In genomic region chr10:72106154-72106849, GRCh38 we compare ENCODE assay signal across 17 cellular contexts. TPM values are rescaled to one million over a fixed set of nuclear protein-coding genes. Genes with fewer than 3 reads are reported as not detected.
DNase-seq lines count a peak whose midpoint lies in the region; ATAC-seq, FAIRE-seq and TF ChIP-seq lines count a peak whose summit lies in the region.
"Had no signal": no experiment of that assay in that cellular context is flagged by ENCODE, and none has a peak within 500 bp of the region (broad histone marks: within the 10 kb centered on the region; RNA-seq: fewer than 3 reads in every experiment).

No MANE protein-coding gene starts in this region.

- H3K27me3 ChIP-seq in CD4-positive, alpha-beta T cell (ENCODE audit: control insufficient read depth, insufficient read depth, low read length) = no peaks in the 10 kb centered on the region
- H3K27me3 ChIP-seq in Caco-2 (replicated peaks; ENCODE audit: control insufficient read depth, insufficient read depth, low read length) = no peaks in the 10 kb centered on the region
- H3K27me3 ChIP-seq in keratinocyte (ENCODE audit: control insufficient read depth, extremely low read depth, insufficient read depth, low read length) = no peaks in the 10 kb centered on the region
- H3K27me3 ChIP-seq: body of pancreas, neutrophil, testis had no signal

- no peak for DNase-seq in CD4-positive, alpha-beta T cell
- no peak for DNase-seq in Caco-2
- no peak for DNase-seq in activated CD8-positive, alpha-beta T cell treated with anti-CD3 and anti-CD28 coated beads for 36 hours
- no peak for DNase-seq in keratinocyte (ENCODE audit: low read depth, low spot score)
- no peak for DNase-seq in A172 (ENCODE audit: low spot score)
- no peak for DNase-seq in stimulated activated CD8-positive, alpha-beta memory T cell treated with anti-CD3 and anti-CD28 coated beads, Interleukin-4, amount 100 ng/mL, for 48 hours
- DNase-seq: body of pancreas, NCI-H446 treated with DMSO at 0.1 percent for 48 hours, testis had no signal

- H3K4me2 ChIP-seq in keratinocyte (ENCODE audit: control insufficient read depth, extremely low read depth, insufficient read depth, low read depth, low read length) = peak overlapping the region; percentile 66

- H3K36me3 ChIP-seq in Caco-2 (ENCODE audit: control insufficient read depth, insufficient read depth, low read length) (peaks cover 3% of the 10 kb centered on the region), keratinocyte (ENCODE audit: control insufficient read depth in 2 of 2, extremely low read depth in 1 of 2, insufficient read depth in 2 of 2, low read length in 2 of 2) (peaks cover under 1 to 1% of the 10 kb centered on the region in 2 experiments)

- H3K9me1 ChIP-seq in keratinocyte (ENCODE audit: control insufficient read depth, extremely low read depth, insufficient read depth, low read length) = no peaks in the 10 kb centered on the region

- intact Hi-C loops in CD4-positive, alpha-beta T cell (cut with DNase I, micrococcal nuclease) = loop anchor here in 1 of 2 experiments (10.0 kb wide), 1 partner anchor 588 kb away; the partner anchor contains the start of gene MCU
- intact Hi-C loops in Caco-2 (cut with micrococcal nuclease; ENCODE audit: unreplicated experiment) = no loop called here
- intact Hi-C loops in activated CD8-positive, alpha-beta T cell treated with anti-CD3 and anti-CD28 coated beads for 36 hours (cut with micrococcal nuclease) = no loop called here

- no peaks in the 10 kb centered on the region for H4K20me1 ChIP-seq in keratinocyte (ENCODE audit: control insufficient read depth, extremely low read depth, insufficient read depth, low read length)

- H3K27ac ChIP-seq in CD4-positive, alpha-beta T cell (ENCODE audit: low read depth, low read length) = peak overlapping the region; percentile 70
- peak overlapping the region; percentile 83 for H3K27ac ChIP-seq in keratinocyte (ENCODE audit: control insufficient read depth, insufficient read depth, low read length)
- H3K27ac ChIP-seq: body of pancreas, neutrophil, RWPE1 had no signal

- H3K36me3 Mint-ChIP-seq in CD4-positive, alpha-beta T cell (ENCODE audit: low read depth) = peaks cover 12% of the 10 kb centered on the region
- H3K36me3 Mint-ChIP-seq in Caco-2 (ENCODE audit: insufficient read depth, unreplicated experiment) = peaks cover 20% of the 10 kb centered on the region
- H3K36me3 Mint-ChIP-seq in activated CD8-positive, alpha-beta T cell treated with anti-CD3 and anti-CD28 coated beads for 36 hours (ENCODE audit: low read depth) = peaks cover 46% of the 10 kb centered on the region

- no peak for ATAC-seq in CD4-positive, alpha-beta T cell (ENCODE audit: poor library complexity)
- ATAC-seq in activated CD8-positive, alpha-beta T cell treated with anti-CD3 and anti-CD28 coated beads for 36 hours = no peak
- no peak for ATAC-seq in HG02884 (IDR thresholded peaks at IDR 0.05; ENCODE audit: unreplicated experiment)
- no peak for ATAC-seq in GM21528 (IDR thresholded peaks at IDR 0.05; ENCODE audit: low FRiP score, unreplicated experiment)
- ATAC-seq: body of pancreas, left lobe of liver had no signal

- H3K4me1 ChIP-seq in Caco-2 = peaks cover 33% of the 10 kb centered on the region
- peaks cover 29% of the 10 kb centered on the region for H3K4me1 ChIP-seq in keratinocyte (ENCODE audit: control insufficient read depth, extremely low read depth, insufficient read depth, low read length)
- H3K4me1 ChIP-seq: body of pancreas had no signal

- peak overlapping the region; percentile 94 for H3K27ac Mint-ChIP-seq in CD4-positive, alpha-beta T cell
- peak overlapping the region; percentile 82 for H3K27ac Mint-ChIP-seq in Caco-2 (ENCODE audit: unreplicated experiment)
- peak overlapping the region; percentile 86 for H3K27ac Mint-ChIP-seq in activated CD8-positive, alpha-beta T cell treated with anti-CD3 and anti-CD28 coated beads for 36 hours

- peaks cover 98% of the 10 kb centered on the region for H3K4me1 Mint-ChIP-seq in CD4-positive, alpha-beta T cell (ENCODE audit: low read depth)
- H3K4me1 Mint-ChIP-seq in Caco-2 (ENCODE audit: low read depth, unreplicated experiment) = peaks cover 55% of the 10 kb centered on the region
- peaks cover 82% of the 10 kb centered on the region for H3K4me1 Mint-ChIP-seq in activated CD8-positive, alpha-beta T cell treated with anti-CD3 and anti-CD28 coated beads for 36 hours (ENCODE audit: low read depth)

- H3K27me3 Mint-ChIP-seq in CD4-positive, alpha-beta T cell = no peaks in the 10 kb centered on the region
- H3K27me3 Mint-ChIP-seq in Caco-2 (ENCODE audit: insufficient read depth, unreplicated experiment) = no peaks in the 10 kb centered on the region
- H3K27me3 Mint-ChIP-seq in activated CD8-positive, alpha-beta T cell treated with anti-CD3 and anti-CD28 coated beads for 36 hours = no peaks in the 10 kb centered on the region

- H3K9me3 Mint-ChIP-seq in CD4-positive, alpha-beta T cell = no peaks in the 10 kb centered on the region
- no peaks in the 10 kb centered on the region for H3K9me3 Mint-ChIP-seq in Caco-2 (ENCODE audit: unreplicated experiment)
- no peaks in the 10 kb centered on the region for H3K9me3 Mint-ChIP-seq in activated CD8-positive, alpha-beta T cell treated with anti-CD3 and anti-CD28 coated beads for 36 hours

- H3K9me3 ChIP-seq in CD4-positive, alpha-beta T cell (ENCODE audit: control insufficient read depth, low read length) = no peaks in the 10 kb centered on the region
- H3K9me3 ChIP-seq in Caco-2 = no peaks in the 10 kb centered on the region
- no peaks in the 10 kb centered on the region for H3K9me3 ChIP-seq in keratinocyte (ENCODE audit: control insufficient read depth, low read depth, low read length)
- H3K9me3 ChIP-seq: body of pancreas, neutrophil, testis had no signal

- peak overlapping the region; percentile 87 for H3K4me3 Mint-ChIP-seq in CD4-positive, alpha-beta T cell
- H3K4me3 Mint-ChIP-seq in Caco-2 (ENCODE audit: unreplicated experiment) = peak overlapping the region; percentile 48
- peak overlapping the region; percentile 69 for H3K4me3 Mint-ChIP-seq in activated CD8-positive, alpha-beta T cell treated with anti-CD3 and anti-CD28 coated beads for 36 hours

- no peak for TF ChIP-seq CTCF in CD4-positive, alpha-beta T cell (IDR thresholded peaks at IDR 0.05)
- TF ChIP-seq CTCF in Caco-2 (IDR thresholded peaks at IDR 0.05; ENCODE audit: insufficient read depth in 1 of 2, low read depth in 1 of 2, low read length in 1 of 2, severe bottlenecking in 1 of 2, unreplicated experiment in 1 of 2) (no peak), keratinocyte (optimal IDR thresholded peaks at IDR 0.05 in 1 of 3, IDR thresholded peaks at IDR 0.05 in 1 of 3, conservative IDR thresholded peaks at IDR 0.05 in 1 of 3; ENCODE audit: extremely low read depth in 1 of 3, insufficient read depth in 2 of 3, low read length in 3 of 3) (no peak)
- TF ChIP-seq CTCF in activated CD8-positive, alpha-beta T cell treated with anti-CD3 and anti-CD28 coated beads for 36 hours (IDR thresholded peaks at IDR 0.05) = no peak

- no TSS peak for BruUV-seq in Caco-2 (replicated peaks; lab: Mats Ljungman, UMichigan)

- dilution Hi-C loops in keratinocyte (cut with MboI; ENCODE audit: extremely low pct_ligation_motif_present, low sequenced_read_pairs) = no loop called here

- H2AFZ ChIP-seq in keratinocyte (ENCODE audit: control insufficient read depth, low read length) = no peak overlapping the region

- H3K79me2 ChIP-seq in keratinocyte (ENCODE audit: control insufficient read depth, insufficient read depth, low read length) = no peaks in the 10 kb centered on the region

- H3K9ac ChIP-seq in keratinocyte (ENCODE audit: control insufficient read depth, extremely low read depth, insufficient read depth, low read length) = no peak overlapping the region

- no peak for FAIRE-seq in keratinocyte (lab: Jason Lieb, UNC)
- FAIRE-seq: D721Med, endometrium, TTC549 had no signal

- CTCF ChIA-PET in CD4-positive, alpha-beta T cell (lab: Charles Lee) = interaction anchor here (1.1 to 1.5 kb wide), 3 partner anchors 17 to 58 kb away, joined by 3 to 4 read pairs (median 3); no protein-coding TSS in a partner anchor
- CTCF ChIA-PET in Caco-2 (lab: Charles Lee) = interaction anchor here (0.6 to 1.7 kb wide), 2 partner anchors 58 to 154 kb away, joined by 5 to 6 read pairs; no protein-coding TSS in a partner anchor
- CTCF ChIA-PET in activated CD8-positive, alpha-beta T cell treated with anti-CD3 and anti-CD28 coated beads for 36 hours (lab: Charles Lee) = interaction anchor here (1.0 to 2.7 kb wide), 5 partner anchors 12 to 20 kb away, joined by 3 to 10 read pairs (median 4); partner anchors contain the start of gene SPOCK2

- no peak overlapping the region for H3K4me3 ChIP-seq in Caco-2 (ENCODE audit: low read depth, low read length)
- H3K4me3 ChIP-seq in keratinocyte (ENCODE audit: control insufficient read depth in 2 of 3, extremely low read depth in 1 of 3, insufficient read depth in 2 of 3, low read depth in 1 of 3, low read length in 3 of 3) = no peak overlapping the region
- H3K4me3 ChIP-seq: body of pancreas, testis had no signal

- POLR2A ChIA-PET in CD4-positive, alpha-beta T cell (lab: Charles Lee) = interaction anchor here (0.6 to 4.0 kb wide), 6 partner anchors 13 to 59 kb away, joined by 3 to 117 read pairs (median 4); partner anchors contain the start of gene SPOCK2
- POLR2A ChIA-PET in Caco-2 (lab: Charles Lee) = no interaction called here
- POLR2A ChIA-PET in activated CD8-positive, alpha-beta T cell treated with anti-CD3 and anti-CD28 coated beads for 36 hours (lab: Charles Lee) = interaction anchor here (1.0 to 1.5 kb wide), 4 partner anchors 10 to 220 kb away, joined by 3 to 7 read pairs (median 4); partner anchors contain the start of gene SPOCK2

RNA-seq across cellular contexts. Expression of gene SPOCK2, which starts 18.0 kb away (rescaled TPM):
- 100 to 1,000 TPM; 976 to 998 TPM for total RNA-seq in CD4-positive, alpha-beta T cell
- total RNA-seq in Caco-2 (2022) = 1.6 and 3.0 TPM in 2 replicates
- 100 to 1,000 TPM; 134 to 135 TPM for total RNA-seq in activated CD8-positive, alpha-beta T cell treated with anti-CD3 and anti-CD28 coated beads for 36 hours
- polyA plus RNA-seq in keratinocyte = 0.03 to 0.18 TPM (median 0.14 TPM) in 3 replicates
- polyA plus RNA-seq in keratinocyte (2011; ENCODE audit: low read depth) = 0.26 TPM
- polyA plus RNA-seq in keratinocyte (2011; cell fraction: cytosol; rRNA removed) = 0.05 TPM in 2 replicates
- polyA plus RNA-seq in keratinocyte (2011; cell fraction: nucleus; rRNA removed) = 0.90 and 1.2 TPM in 2 replicates
- 0.05 and 0.21 TPM in 2 replicates for polyA plus RNA-seq in keratinocyte (2012; ENCODE audit: low replicate concordance)
- polyA minus RNA-seq in keratinocyte = 0.19 to 1.2 TPM (median 1.0 TPM) in 3 replicates
- not detected for polyA minus RNA-seq in keratinocyte (2011; cell fraction: cytosol; rRNA and poly(A)+ RNA removed)
- polyA minus RNA-seq in keratinocyte (2011; cell fraction: nucleus; rRNA and poly(A)+ RNA removed) = 0.74 and 1.5 TPM in 2 replicates
- total RNA-seq in A172 (2014; rRNA removed; shearing (Covaris generic)) = 0.02 and 0.53 TPM in 2 replicates

Comparison
In these comparisons a context has a peak if more than half of its experiments do, and no peak if none do; other contexts are left out.
1. RNA of gene SPOCK2, which starts 18.0 kb away (total RNA-seq): 976 to 998 TPM in CD4-positive, alpha-beta T cell and 134 to 135 TPM in activated CD8-positive, alpha-beta T cell treated with anti-CD3 and anti-CD28 coated beads for 36 hours; 1.6 to 3.0 TPM in Caco-2 and 0.02 to 0.53 TPM in A172; every median in the first group is over 10 times any median in the second.
2. Peak in every context shown above with its lines, with median percentiles within 50 percentile points of each other: H3K27ac Mint-ChIP-seq and H3K4me3 Mint-ChIP-seq.